18 cellular contexts compared by ENCODE assay signal in genomic region chr15:90623854-90624253, GRCh38.
"Had no signal": no experiment of that assay in that cellular context is flagged by ENCODE, and none has a peak within 500 bp of the region (broad histone marks: within the 10 kb centered on the region; RNA-seq: fewer than 3 reads in every experiment).

No MANE protein-coding gene starts in this region.

- H3K27me3 ChIP-seq: adrenal gland, ascending aorta, brain microvascular endothelial cell, colonic mucosa, dorsolateral prefrontal cortex, transverse colon had no signal

- H3K4me3 ChIP-seq: adrenal gland, ascending aorta, colonic mucosa, dorsolateral prefrontal cortex, lung, transverse colon had no signal

- DNase-seq: activated naive CD4-positive, alpha-beta T cell; activated T-cell treated with anti-CD3 and anti-CD28 coated beads, Interleukin-2, amount 50 U/mL, for 1 hour; brain microvascular endothelial cell; colonic mucosa; dorsolateral prefrontal cortex; effector memory CD8-positive, alpha-beta T cell; islet precursor cell; left colon; natural killer cell; stimulated activated CD4-positive, alpha-beta T cell treated with anti-CD3 and anti-CD28 coated beads, Interleukin-1b, Interleukin-23, amount 100 ng/mL, for 48 hours; stimulated activated naive CD8-positive, alpha-beta T cell treated with anti-CD3 and anti-CD28 coated beads, Interleukin-15, amount 100 ng/mL, for 72 hours; T-helper 1 cell; transverse colon had no signal

- H3K9me3 ChIP-seq: adrenal gland, ascending aorta, colonic mucosa, transverse colon had no signal

- ATAC-seq: activated T-helper 17 cell treated with anti-CD3 and anti-CD28 coated beads, Interleukin-2, amount 50 U/mL, for 72 hours; effector memory CD8-positive, alpha-beta T cell; stimulated activated naive CD8-positive, alpha-beta T cell treated with anti-CD3 and anti-CD28 coated beads, Interleukin-15, amount 100 ng/mL, for 72 hours; WTC11 had no signal

- H3K4me1 ChIP-seq: adrenal gland, ascending aorta, colonic mucosa had no signal

- H3K27ac ChIP-seq: ascending aorta, brain microvascular endothelial cell, colonic mucosa had no signal
